ENCODE assay signal across 22 cellular contexts in the genomic region with DNA sequence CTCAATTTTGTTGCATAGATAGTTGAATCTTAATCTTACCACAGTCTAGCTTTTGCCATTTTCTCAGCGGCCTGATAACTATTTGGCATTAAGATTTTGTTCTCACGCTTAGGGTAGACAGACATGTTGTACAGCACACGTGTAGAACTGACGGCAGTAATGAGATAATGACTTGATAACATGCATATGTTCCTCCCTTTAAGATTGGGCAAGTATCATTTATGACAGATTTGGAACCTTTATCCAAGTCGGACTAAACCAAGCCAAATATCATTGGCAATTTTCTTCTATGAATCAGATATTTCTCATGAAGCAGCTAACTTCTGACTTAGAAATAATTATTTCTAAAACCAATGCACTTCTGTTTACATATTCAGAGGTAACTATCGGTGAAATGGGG.
"Had no signal": no experiment of that assay in that cellular context is flagged by ENCODE, and none has a peak within 500 bp of the region (broad histone marks: within the 10 kb centered on the region; RNA-seq: fewer than 3 reads in every experiment).

No MANE protein-coding gene starts in this region.

- H3K9me3 ChIP-seq: ascending aorta, Peyer's patch had no signal

- H3K36me3 Mint-ChIP-seq: activated naive CD4-positive, alpha-beta T cell treated with anti-CD3 and anti-CD28 coated beads, Interleukin-2, amount 50 U/mL, for 24 hours had no signal

- H3K27ac Mint-ChIP-seq: activated CD8-positive, alpha-beta T cell treated with anti-CD3 and anti-CD28 coated beads for 36 hours; activated naive CD4-positive, alpha-beta T cell treated with anti-CD3 and anti-CD28 coated beads, Interleukin-2, amount 50 U/mL, for 24 hours; activated T-cell treated with anti-CD3 and anti-CD28 coated beads, Interleukin-2, amount 50 U/mL, for 72 hours; T-helper 1 cell treated with Interleukin-12 subunit alpha and Interleukin-12 subunit beta and Interleukin-4 antibody, amounts not matched to agents 30 μg/mL and 1 μg/mL, for 36 hours had no signal

- H3K4me3 Mint-ChIP-seq: activated CD8-positive, alpha-beta T cell treated with anti-CD3 and anti-CD28 coated beads for 36 hours; activated naive CD4-positive, alpha-beta T cell treated with anti-CD3 and anti-CD28 coated beads, Interleukin-2, amount 50 U/mL, for 24 hours; activated T-cell treated with anti-CD3 and anti-CD28 coated beads, Interleukin-2, amount 50 U/mL, for 72 hours; brain; T-helper 1 cell treated with Interleukin-12 subunit alpha and Interleukin-12 subunit beta and Interleukin-4 antibody, amounts not matched to agents 30 μg/mL and 1 μg/mL, for 36 hours had no signal

- H3K27ac ChIP-seq: ascending aorta, Peyer's patch, RWPE1 had no signal

- H3K4me1 Mint-ChIP-seq: activated naive CD4-positive, alpha-beta T cell treated with anti-CD3 and anti-CD28 coated beads, Interleukin-2, amount 50 U/mL, for 24 hours; brain had no signal

- FAIRE-seq: K562 had no signal

- H3K4me3 ChIP-seq: ascending aorta, K562, Peyer's patch had no signal

- H3K27me3 Mint-ChIP-seq: activated CD8-positive, alpha-beta T cell treated with anti-CD3 and anti-CD28 coated beads for 36 hours; brain had no signal

- H3K9me3 Mint-ChIP-seq: activated CD8-positive, alpha-beta T cell treated with anti-CD3 and anti-CD28 coated beads for 36 hours; activated naive CD4-positive, alpha-beta T cell treated with anti-CD3 and anti-CD28 coated beads, Interleukin-2, amount 50 U/mL, for 24 hours; T-helper 1 cell treated with Interleukin-12 subunit alpha and Interleukin-12 subunit beta and Interleukin-4 antibody, amounts not matched to agents 30 μg/mL and 1 μg/mL, for 36 hours had no signal

- H3K27me3 ChIP-seq: ascending aorta, Peyer's patch had no signal

- DNase-seq: activated CD4-positive, alpha-beta T cell treated with anti-CD3 and anti-CD28 coated beads for 4 hours; activated CD8-positive, alpha-beta memory T cell treated with anti-CD3 and anti-CD28 coated beads, Interleukin-2, amount 50 U/mL, for 4 hours; activated CD8-positive, alpha-beta T cell treated with anti-CD3 and anti-CD28 coated beads for 36 hours; activated naive CD4-positive, alpha-beta T cell; activated T-cell treated with anti-CD3 and anti-CD28 coated beads, Interleukin-2, amount 50 U/mL, for 72 hours; amniotic stem cell; Karpas-422; NCI-H1105 treated with DMSO at 0.1 percent for 48 hours; NCI-H1436 treated with DMSO at 0.1 percent for 48 hours; NCI-H187; NCI-H2081; NCI-H446; NCI-H524; Peyer's patch; SHP77 treated with DMSO at 0.1 percent for 48 hours had no signal

- ATAC-seq: activated CD4-positive, CD25-positive, alpha-beta regulatory T cell treated with anti-CD3 and anti-CD28 coated beads, Interleukin-2, amount 50 U/mL, for 24 hours; activated CD8-positive, alpha-beta T cell treated with anti-CD3 and anti-CD28 coated beads for 36 hours; activated T-cell treated with anti-CD3 and anti-CD28 coated beads, Interleukin-2, amount 50 U/mL, for 72 hours; K562 had no signal

- H3K36me3 ChIP-seq: ascending aorta, Peyer's patch had no signal

- H3K4me1 ChIP-seq: ascending aorta, Peyer's patch had no signal
